ENCODE assay signal across 18 cellular contexts in the genomic region with DNA sequence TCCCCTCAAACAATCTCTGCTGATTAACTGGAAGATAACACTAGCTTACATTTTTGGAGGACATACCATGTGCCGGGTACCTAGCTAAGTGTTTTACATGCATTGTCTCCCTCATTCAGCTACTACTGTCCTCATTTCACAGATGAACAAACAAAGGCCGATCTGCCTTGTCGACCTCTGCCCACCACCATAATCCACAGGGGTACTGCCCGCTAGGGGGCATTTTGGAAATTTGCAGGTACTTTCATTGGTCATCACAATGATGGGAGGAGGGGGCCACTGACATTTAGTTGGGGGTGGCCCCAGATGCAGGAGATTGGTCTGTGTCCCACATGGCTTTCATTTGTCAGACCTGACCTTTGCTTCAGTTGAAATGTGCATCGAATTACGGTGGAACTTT. TPM values are rescaled to one million over a fixed set of nuclear protein-coding genes. Genes with fewer than 3 reads are reported as not detected.
DNase-seq lines count a peak whose midpoint lies in the region; ATAC-seq and TF ChIP-seq lines count a peak whose summit lies in the region.
"Had no signal": no experiment of that assay in that cellular context is flagged by ENCODE, and none has a peak within 500 bp of the region (broad histone marks: within the 10 kb centered on the region; RNA-seq: fewer than 3 reads in every experiment).

No MANE protein-coding gene starts in this region.

- no peaks in the 10 kb centered on the region for H4K20me1 ChIP-seq in Karpas-422 (ENCODE audit: insufficient read depth, low read depth, low read length)

- no peaks in the 10 kb centered on the region for H3K9me2 ChIP-seq in Karpas-422 (replicated peaks; ENCODE audit: insufficient read depth, low read length)

- POLR2A ChIA-PET in BJ (lab: Charles Lee), result no interaction called here

- ATAC-seq in stimulated activated memory B cell treated with anti-CD40 and anti-IgM and Interleukin-4, amounts not matched to agents 10 μg/mL and 1 μg/mL and 100 μg/mL, for 72 hours, result no peak
- no peak for ATAC-seq in GM18868 (IDR thresholded peaks at IDR 0.05; ENCODE audit: unreplicated experiment)
- ATAC-seq: effector memory CD8-positive, alpha-beta T cell; heart left ventricle; left lobe of liver had no signal

- no peak overlapping the region for H2AFZ ChIP-seq in Karpas-422 (ENCODE audit: low read length)

- no peak overlapping the region for H3K4me3 Mint-ChIP-seq in HFFc6
- no peak overlapping the region for H3K4me3 Mint-ChIP-seq in stimulated activated memory B cell treated with anti-CD40 and anti-IgM and Interleukin-4, amounts not matched to agents 10 μg/mL and 1 μg/mL and 100 μg/mL, for 72 hours
- H3K4me3 Mint-ChIP-seq: brain; effector memory CD8-positive, alpha-beta T cell had no signal

- no peaks in the 10 kb centered on the region for H3K79me2 ChIP-seq in Karpas-422 (ENCODE audit: low read length)

- peak; percentile 19; the same call in 1 of the 2 replicates for TF ChIP-seq CTCF in BJ (IDR thresholded peaks at IDR 0.05; ENCODE audit: insufficient read depth, low read depth, low read length)
- TF ChIP-seq CTCF in HFFc6 (IDR thresholded peaks at IDR 0.05), result peak; percentile 65
- TF ChIP-seq CTCF in WERI-Rb-1 (IDR thresholded peaks at IDR 0.05; ENCODE audit: low read depth, low read length), result 0 out of 2 replicates have a peak, but pooled peaks have one; percentile 50
- peak; percentile 24 for TF ChIP-seq CTCF in fibroblast of villous mesenchyme (IDR thresholded peaks at IDR 0.05; ENCODE audit: insufficient read depth, low read depth, low read length)

- H3K9me3 Mint-ChIP-seq in HFFc6, result no peaks in the 10 kb centered on the region
- no peaks in the 10 kb centered on the region for H3K9me3 Mint-ChIP-seq in stimulated activated memory B cell treated with anti-CD40 and anti-IgM and Interleukin-4, amounts not matched to agents 10 μg/mL and 1 μg/mL and 100 μg/mL, for 72 hours
- H3K9me3 Mint-ChIP-seq: effector memory CD8-positive, alpha-beta T cell had no signal

- no peak overlapping the region for H3K27ac Mint-ChIP-seq in HFFc6
- no peak overlapping the region for H3K27ac Mint-ChIP-seq in stimulated activated memory B cell treated with anti-CD40 and anti-IgM and Interleukin-4, amounts not matched to agents 10 μg/mL and 1 μg/mL and 100 μg/mL, for 72 hours
- H3K27ac Mint-ChIP-seq: brain; effector memory CD8-positive, alpha-beta T cell had no signal

- H3K4me1 Mint-ChIP-seq in HFFc6 (ENCODE audit: low read depth), result no peaks in the 10 kb centered on the region
- peaks cover 23% of the 10 kb centered on the region for H3K4me1 Mint-ChIP-seq in stimulated activated memory B cell treated with anti-CD40 and anti-IgM and Interleukin-4, amounts not matched to agents 10 μg/mL and 1 μg/mL and 100 μg/mL, for 72 hours

- H3K9me3 ChIP-seq in WERI-Rb-1 (ENCODE audit: severe bottlenecking), result peaks cover 2% of the 10 kb centered on the region
- H3K9me3 ChIP-seq in Karpas-422 (ENCODE audit: low read length), result no peaks in the 10 kb centered on the region
- H3K9me3 ChIP-seq: heart left ventricle, tibial artery had no signal

- no peak for DNase-seq in BJ (ENCODE audit: low read depth)
- DNase-seq in HFFc6, result no peak
- DNase-seq in WERI-Rb-1, result peak; percentile 35
- DNase-seq in fibroblast of villous mesenchyme (ENCODE audit: low read depth), result no peak
- no peak for DNase-seq in Karpas-422
- DNase-seq in NCI-H2171 (lab: John Stamatoyannopoulos, UW), result no peak
- DNase-seq: activated CD8-positive, alpha-beta memory T cell treated with anti-CD3 and anti-CD28 coated beads for 24 hours; activated naive CD4-positive, alpha-beta T cell; effector memory CD8-positive, alpha-beta T cell; heart left ventricle; NCI-H2029; NCI-H748 treated with DMSO at 0.1 percent for 48 hours; SHP77 treated with DMSO at 0.1 percent for 48 hours; tibial artery had no signal

- CTCF ChIA-PET in BJ (lab: Yijun Ruan, JAX), result no interaction called here

- no peak overlapping the region for H3K4me3 ChIP-seq in BJ (ENCODE audit: low read depth, low read length)
- no peak overlapping the region for H3K4me3 ChIP-seq in WERI-Rb-1 (ENCODE audit: low read depth, low read length)
- H3K4me3 ChIP-seq in fibroblast of villous mesenchyme (ENCODE audit: low read depth, low read length), result no peak overlapping the region
- no peak overlapping the region for H3K4me3 ChIP-seq in Karpas-422 (ENCODE audit: low read length)
- H3K4me3 ChIP-seq: heart left ventricle, tibial artery had no signal

- peaks cover 32% of the 10 kb centered on the region for H3K4me1 ChIP-seq in Karpas-422 (ENCODE audit: low read length)

- H3K27ac ChIP-seq in WERI-Rb-1 (no peak overlapping the region), Karpas-422 (ENCODE audit: low read length) (no peak overlapping the region)
- H3K27ac ChIP-seq: heart left ventricle, tibial artery had no signal

- H3K27me3 Mint-ChIP-seq in HFFc6 (ENCODE audit: insufficient read depth), result peaks cover 27% of the 10 kb centered on the region
- peaks cover 14% of the 10 kb centered on the region for H3K27me3 Mint-ChIP-seq in stimulated activated memory B cell treated with anti-CD40 and anti-IgM and Interleukin-4, amounts not matched to agents 10 μg/mL and 1 μg/mL and 100 μg/mL, for 72 hours

- H3K4me2 ChIP-seq in Karpas-422 (ENCODE audit: low read depth, low read length, poor library complexity, severe bottlenecking), result no peak overlapping the region

- no peaks in the 10 kb centered on the region for H3K36me3 ChIP-seq in BJ (ENCODE audit: control insufficient read depth, insufficient read depth, low read length)
- no peaks in the 10 kb centered on the region for H3K36me3 ChIP-seq in WERI-Rb-1
- no peaks in the 10 kb centered on the region for H3K36me3 ChIP-seq in Karpas-422 (ENCODE audit: insufficient read depth, low read length)
- H3K36me3 ChIP-seq: heart left ventricle, tibial artery had no signal

- H3K9ac ChIP-seq in Karpas-422 (ENCODE audit: low read length), result no peak overlapping the region

- H3K27me3 ChIP-seq in BJ (ENCODE audit: control insufficient read depth, insufficient read depth, low read length), result peaks cover 21% of the 10 kb centered on the region
- peaks cover 79% of the 10 kb centered on the region for H3K27me3 ChIP-seq in WERI-Rb-1 (ENCODE audit: insufficient read depth, low read depth, severe bottlenecking)
- H3K27me3 ChIP-seq in Karpas-422 (ENCODE audit: low read length), result no peaks in the 10 kb centered on the region

- H3K36me3 Mint-ChIP-seq in HFFc6 (ENCODE audit: low read depth), result no peaks in the 10 kb centered on the region
- no peaks in the 10 kb centered on the region for H3K36me3 Mint-ChIP-seq in stimulated activated memory B cell treated with anti-CD40 and anti-IgM and Interleukin-4, amounts not matched to agents 10 μg/mL and 1 μg/mL and 100 μg/mL, for 72 hours
- H3K36me3 Mint-ChIP-seq: brain had no signal

RNA-seq across cellular contexts. Expression of a gene that starts 3.9 kb away (rescaled TPM):
- polyA plus RNA-seq in BJ (2011; rRNA removed), result not detected in 2 replicates
- polyA minus RNA-seq in BJ (2011; rRNA and poly(A)+ RNA removed), result not detected in 2 replicates
- not detected for total RNA-seq in HFFc6 (2021; fragmentation: NEBNext Ultra II Directional; extraction: Animal tissue kit (Norgen Biotek cat#: 25700))
- not detected in 2 replicates for total RNA-seq in fibroblast of villous mesenchyme
- 4.7 and 7.3 TPM in 2 replicates for total RNA-seq in Karpas-422 (2014; rRNA removed; shearing (Covaris generic); ENCODE audit: low replicate concordance)
